Comparison of ENCODE assay signal across 8 cellular contexts in the genomic region with DNA sequence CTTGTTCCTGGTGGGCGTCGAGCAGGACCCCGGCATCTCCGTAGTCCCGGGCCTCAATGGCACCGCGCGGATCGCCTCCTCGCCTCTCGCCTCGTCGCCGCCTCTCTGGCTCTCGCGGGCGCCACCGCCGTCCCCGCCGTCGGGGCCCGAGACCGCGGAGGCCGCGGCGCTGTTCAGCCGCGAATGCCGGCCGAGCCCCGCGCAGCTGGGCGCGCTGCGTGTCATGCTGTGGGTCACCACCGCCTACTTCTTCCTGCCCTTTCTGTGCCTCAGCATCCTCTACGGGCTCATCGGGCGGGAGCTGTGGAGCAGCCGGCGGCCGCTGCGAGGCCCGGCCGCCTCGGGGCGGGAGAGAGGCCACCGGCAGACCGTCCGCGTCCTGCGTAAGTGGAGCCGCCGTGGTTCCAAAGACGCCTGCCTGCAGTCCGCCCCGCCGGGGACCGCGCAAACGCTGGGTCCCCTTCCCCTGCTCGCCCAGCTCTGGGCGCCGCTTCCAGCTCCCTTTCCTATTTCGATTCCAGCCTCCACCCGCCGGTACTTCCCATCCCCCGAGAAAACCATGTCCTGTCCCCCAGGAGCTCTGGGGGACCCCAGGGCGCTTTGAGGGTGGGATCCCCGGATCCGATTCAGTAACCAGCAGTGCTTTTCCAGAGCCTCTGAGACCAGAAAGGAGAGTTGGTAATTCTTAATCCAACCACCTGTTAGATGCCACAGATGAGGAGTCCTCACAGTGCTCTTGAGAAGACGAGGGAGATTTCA. TPM values are rescaled to one million over a fixed set of nuclear protein-coding genes. Genes with fewer than 3 reads are reported as not detected.
DNase-seq lines count a peak whose midpoint lies in the region; ATAC-seq, FAIRE-seq and TF ChIP-seq lines count a peak whose summit lies in the region.

No MANE protein-coding gene starts in this region.

- H4K20me1 ChIP-seq in astrocyte (ENCODE audit: insufficient read depth, low read length) = no peaks in the 10 kb centered on the region

- H3K4me2 ChIP-seq in astrocyte (ENCODE audit: low read length) (peak overlapping the region; percentile 75), mesendoderm (ENCODE audit: low read length) (peak overlapping the region; percentile 66)

- no peak for FAIRE-seq in astrocyte (lab: Jason Lieb, UNC)

- no peak overlapping the region for H3K4ac ChIP-seq in mesendoderm (ENCODE audit: low read depth, low read length)

- no peak overlapping the region for H2BK120ac ChIP-seq in mesendoderm (ENCODE audit: low read depth, low read length)

- no peak overlapping the region for H2AK5ac ChIP-seq in mesendoderm (ENCODE audit: low read length)

- peak overlapping the region; percentile 19 for H3K56ac ChIP-seq in mesendoderm (ENCODE audit: low read length)

- H3K23ac ChIP-seq in mesendoderm (ENCODE audit: low read length) = no peak overlapping the region

- no peak for TF ChIP-seq POLR2A in heart left ventricle (IDR thresholded peaks at IDR 0.05)

- H3K79me2 ChIP-seq in astrocyte (ENCODE audit: insufficient read depth, low read length) = no peaks in the 10 kb centered on the region
- H3K79me2 ChIP-seq in mesendoderm (ENCODE audit: control insufficient read depth, insufficient read depth, low read length) = no peaks in the 10 kb centered on the region

- H3K79me1 ChIP-seq in mesendoderm (ENCODE audit: low read length) = no peaks in the 10 kb centered on the region

- peak in 2 of 4 donors; percentile 8 to 25 for ATAC-seq in heart left ventricle
- ATAC-seq in Right ventricle myocardium inferior = no peak
- peak; percentile 28 for ATAC-seq in upper lobe of right lung
- no peak for ATAC-seq in GM19397 (IDR thresholded peaks at IDR 0.05; ENCODE audit: unreplicated experiment)

- H3K27ac Mint-ChIP-seq in astrocyte (ENCODE audit: unreplicated experiment) = no peak overlapping the region

- DNase-seq in heart left ventricle = no peak
- DNase-seq in Right ventricle myocardium inferior (ENCODE audit: missing footprints) = no peak
- no peak for DNase-seq in astrocyte (ENCODE audit: low read depth)
- peak; percentile 37 for DNase-seq in mesendoderm
- DNase-seq in upper lobe of right lung = peak; percentile 62
- DNase-seq in SHP77 treated with DMSO at 0.1 percent for 48 hours (lab: John Stamatoyannopoulos, UW) = no peak
- no peak for DNase-seq in islet precursor cell

- H3K9me3 ChIP-seq in heart left ventricle (no peaks in the 10 kb centered on the region), astrocyte (ENCODE audit: insufficient read depth, low read depth, low read length) (peaks cover 8% of the 10 kb centered on the region), upper lobe of right lung (no peaks in the 10 kb centered on the region)

- H3K4me3 ChIP-seq in heart left ventricle (peak overlapping the region in 11 of 12 donors; percentile 7 to 56 (median 43)), astrocyte (ENCODE audit: insufficient read depth, low read depth, low read length) (no peak overlapping the region), mesendoderm (ENCODE audit: low read length) (no peak overlapping the region), upper lobe of right lung (peak overlapping the region; percentile 39)

- no peak overlapping the region for H2BK15ac ChIP-seq in mesendoderm (replicated peaks; ENCODE audit: low read depth)

- no peak overlapping the region for H3K9ac ChIP-seq in astrocyte (ENCODE audit: low read length)
- H3K9ac ChIP-seq in mesendoderm (ENCODE audit: low read length) = no peak overlapping the region

- 6 to 18% (median 9%) methylated on average over 38 to 74 of the region's 74 CpGs for WGBS in heart left ventricle, 4 donors
- WGBS in mesendoderm (ENCODE audit: extremely low coverage, insufficient coverage, low lambda C conversion rate) = no CpG with 5 or more reads among the region's 74 CpGs

- intact Hi-C loops in heart left ventricle (cut with DNase I) (no loop called here), Right ventricle myocardium inferior (cut with DNase I) (no loop called here), upper lobe of right lung (cut with DNase I) (no loop called here)

- H3K4me3 Mint-ChIP-seq in astrocyte (ENCODE audit: unreplicated experiment) = peak overlapping the region; percentile 50

- H3K18ac ChIP-seq in mesendoderm (ENCODE audit: low read length) = no peak overlapping the region

- H3K9me3 Mint-ChIP-seq in astrocyte (ENCODE audit: unreplicated experiment) = peaks cover 25% of the 10 kb centered on the region

- peaks cover 81% of the 10 kb centered on the region for H3K27me3 Mint-ChIP-seq in astrocyte (ENCODE audit: low read depth, unreplicated experiment)

- H4K8ac ChIP-seq in mesendoderm (ENCODE audit: low read depth, low read length) = no peak overlapping the region

- H2BK5ac ChIP-seq in mesendoderm (ENCODE audit: low read length) = no peak overlapping the region

- H3K27ac ChIP-seq in heart left ventricle = no peak overlapping the region
- H3K27ac ChIP-seq in astrocyte (ENCODE audit: low read depth, low read length) = no peak overlapping the region
- H3K27ac ChIP-seq in mesendoderm (ENCODE audit: low read depth, low read length) = no peak overlapping the region
- H3K27ac ChIP-seq in upper lobe of right lung = no peak overlapping the region

- TF ChIP-seq CTCF in heart left ventricle (IDR thresholded peaks at IDR 0.05) (no peak), astrocyte (IDR thresholded peaks at IDR 0.05; ENCODE audit: insufficient read depth, low read depth, low read length) (no peak), upper lobe of right lung (IDR thresholded peaks at IDR 0.05) (no peak)

- H3K4me1 Mint-ChIP-seq in astrocyte (ENCODE audit: low read depth, unreplicated experiment) = no peaks in the 10 kb centered on the region

- H3K36me3 Mint-ChIP-seq in astrocyte (ENCODE audit: low read depth, unreplicated experiment) = peaks cover 13% of the 10 kb centered on the region

- H3K27me3 ChIP-seq in heart left ventricle (peaks cover 13 to 57% (median 35%) of the 10 kb centered on the region in 9 donors), astrocyte (ENCODE audit: insufficient read depth, low read length) (peaks cover 82% of the 10 kb centered on the region), mesendoderm (ENCODE audit: insufficient read depth, low read length, poor library complexity) (peaks cover 53% of the 10 kb centered on the region), upper lobe of right lung (peaks cover 40% of the 10 kb centered on the region)

- H3K36me3 ChIP-seq in heart left ventricle (no peaks in the 10 kb centered on the region), astrocyte (ENCODE audit: insufficient read depth, low read length) (no peaks in the 10 kb centered on the region), mesendoderm (ENCODE audit: control insufficient read depth, insufficient read depth, low read length) (no peaks in the 10 kb centered on the region), upper lobe of right lung (no peaks in the 10 kb centered on the region)

- H2AFZ ChIP-seq in astrocyte (ENCODE audit: low read depth, low read length) = peak overlapping the region; percentile 72

- H3K4me1 ChIP-seq in heart left ventricle (peaks cover 0 to 19% (median 4%) of the 10 kb centered on the region in 12 donors), astrocyte (ENCODE audit: insufficient read depth, low read length) (peaks cover 4% of the 10 kb centered on the region), mesendoderm (ENCODE audit: control insufficient read depth, low read depth, low read length) (peaks cover 2% of the 10 kb centered on the region), upper lobe of right lung (peaks cover 8% of the 10 kb centered on the region)

- H4K5ac ChIP-seq in mesendoderm (ENCODE audit: low read length) = no peak overlapping the region

RNA-seq across cellular contexts. Expression of a gene that starts 0.9 kb away (rescaled TPM):
- total RNA-seq in heart left ventricle (under 1 TPM in 2 of 9 donors, not detected in 7; 0.50 to 0.75 TPM), Right ventricle myocardium inferior (not detected), astrocyte (not detected in 2 replicates), upper lobe of right lung (not detected)
- polyA plus RNA-seq in heart left ventricle = not detected
- 0.06 TPM for polyA plus RNA-seq in mesendoderm (2013, experiment 1 of 2)
- polyA plus RNA-seq in mesendoderm (2013, experiment 2 of 2) = not detected

RNA-seq across cellular contexts. Expression of a gene that starts 26.7 kb away (rescaled TPM):
- 10 to 100 TPM in 7 of 9 donors, 1 to 10 TPM in 2; 2.8 to 10.8 (median 10.3) TPM for total RNA-seq in heart left ventricle
- 1 to 10 TPM; 4.4 to 8.2 TPM for polyA plus RNA-seq in heart left ventricle
- total RNA-seq in Right ventricle myocardium inferior = 9.3 TPM
- 7.0 and 7.2 TPM in 2 replicates for total RNA-seq in astrocyte
- polyA plus RNA-seq in mesendoderm (2013, experiment 1 of 2) = 4.7 TPM
- 5.1 TPM for polyA plus RNA-seq in mesendoderm (2013, experiment 2 of 2)
- 13.8 TPM for total RNA-seq in upper lobe of right lung

Comparison
In these comparisons a context has a peak if more than half of its experiments do, and no peak if none do; other contexts are left out.
1. DNase-seq: peak in mesendoderm (single experiment) and upper lobe of right lung (single experiment); none in heart left ventricle (0 of 5), Right ventricle myocardium inferior (single experiment), astrocyte (single experiment), SHP77 treated with DMSO at 0.1 percent for 48 hours (single experiment) and islet precursor cell (single experiment).
2. H3K4me3 ChIP-seq: peak in heart left ventricle (11 of 12) and upper lobe of right lung (single experiment); none in astrocyte (single experiment) and mesendoderm (single experiment).